In the genomic region with DNA sequence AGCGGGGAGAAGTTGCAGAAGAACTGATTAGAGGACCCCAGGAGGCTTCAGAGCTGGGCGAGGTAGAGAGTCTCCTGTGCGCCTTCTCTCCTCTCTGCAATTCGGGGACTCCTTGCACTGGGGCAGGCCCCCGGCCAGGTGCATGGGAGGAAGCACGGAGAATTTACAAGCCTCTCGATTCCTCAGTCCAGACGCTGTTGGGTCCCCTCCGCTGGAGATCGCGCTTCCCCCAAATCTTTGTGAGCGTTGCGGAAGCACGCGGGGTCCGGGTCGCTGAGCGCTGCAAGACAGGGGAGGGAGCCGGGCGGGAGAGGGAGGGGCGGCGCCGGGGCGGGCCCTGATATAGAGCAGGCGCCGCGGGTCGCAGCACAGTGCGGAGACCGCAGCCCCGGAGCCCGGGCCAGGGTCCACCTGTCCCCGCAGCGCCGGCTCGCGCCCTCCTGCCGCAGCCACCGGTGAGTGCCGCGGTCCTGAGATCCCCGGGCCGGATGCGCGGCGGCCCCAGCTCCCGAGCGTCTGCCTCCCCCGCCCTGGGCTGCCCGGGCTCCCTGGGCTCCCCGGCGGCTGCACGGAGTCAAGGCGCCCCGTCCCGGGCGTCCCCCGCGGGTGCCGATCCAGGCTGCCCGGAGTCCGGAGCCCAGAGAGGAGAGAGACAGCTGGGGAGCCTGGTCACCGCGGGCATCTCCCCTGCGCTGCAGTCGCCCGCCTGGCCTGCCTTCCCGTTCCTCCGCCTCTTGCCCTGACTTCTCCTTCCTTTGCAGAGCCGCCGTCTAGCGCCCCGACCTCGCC, we compare ENCODE assay signal across 1 cellular context.
TF ChIP-seq lines count a peak whose summit lies in the region.

PLAU (plus strand) TSS at position 369 of the 789 bp plus-strand sequence. CDS start 424 bp downstream, outside the sequence.

TF ChIP-seq in HepG2, 621 proteins besides CTCF, POLR2A, EP300 and RAD21 (continued from another document):
- TF ChIP-seq ASH2L (IDR thresholded peaks at IDR 0.05; ENCODE audit: insufficient read length, low read depth, low read length) (peak; percentile 20), DR1 (CRISPR knock-in tag; IDR thresholded peaks at IDR 0.05) (0 out of 2 replicates have a peak, but pooled peaks have one; percentile 33), ZMYM4 (CRISPR knock-in tag; IDR thresholded peaks at IDR 0.05) (no peak), ZC3H4 (CRISPR knock-in tag; IDR thresholded peaks at IDR 0.05; ENCODE audit: borderline replicate concordance) (no peak), SALL2 (CRISPR knock-in tag; IDR thresholded peaks at IDR 0.05) (0 out of 2 replicates have a peak, but pooled peaks have one; percentile 33), ZNF501 (CRISPR knock-in tag; IDR thresholded peaks at IDR 0.05) (peak; percentile 23; the same call in 1 of the 2 replicates), SOX6 (IDR thresholded peaks at IDR 0.05) (no peak), SOX6 (CRISPR knock-in tag; IDR thresholded peaks at IDR 0.05) (0 out of 2 replicates have a peak, but pooled peaks have one; percentile 5), ETV5 (CRISPR knock-in tag; IDR thresholded peaks at IDR 0.05; ENCODE audit: borderline replicate concordance) (0 out of 2 replicates have a peak, but pooled peaks have one; percentile 29), ZNF343 (CRISPR knock-in tag; IDR thresholded peaks at IDR 0.05) (0 out of 2 replicates have a peak, but pooled peaks have one; percentile 28), HMGXB4 (CRISPR knock-in tag; IDR thresholded peaks at IDR 0.05; ENCODE audit: borderline replicate concordance in 1 of 2, low read depth in 1 of 2) (peak in 1 of 2 experiments; percentile 53; a peak in 1 of 4 replicates), ZNF768 (CRISPR knock-in tag; IDR thresholded peaks at IDR 0.05) (0 out of 2 replicates have a peak, but pooled peaks have one; percentile 17), PCBP1 (IDR thresholded peaks at IDR 0.05; ENCODE audit: borderline replicate concordance, low read depth, low read length) (no peak), ZNF782 (CRISPR knock-in tag; IDR thresholded peaks at IDR 0.05; ENCODE audit: borderline replicate concordance) (0 out of 2 replicates have a peak, but pooled peaks have one; percentile 30), TAF1 (CRISPR knock-in tag; IDR thresholded peaks at IDR 0.05) (peak; percentile 25; the same call in 1 of the 2 replicates), UBTF (CRISPR knock-in tag; IDR thresholded peaks at IDR 0.05) (peak; percentile 69; the same call in 1 of the 2 replicates), GFI1 (CRISPR knock-in tag; IDR thresholded peaks at IDR 0.05; ENCODE audit: borderline replicate concordance) (0 out of 2 replicates have a peak, but pooled peaks have one; percentile 43), ZNF710 (CRISPR knock-in tag; IDR thresholded peaks at IDR 0.05; ENCODE audit: borderline replicate concordance) (0 out of 2 replicates have a peak, but pooled peaks have one; percentile 23), ZNF274 (CRISPR knock-in tag; IDR thresholded peaks at IDR 0.05) (0 out of 2 replicates have a peak, but pooled peaks have one; percentile 24), TSC22D2 (CRISPR knock-in tag; IDR thresholded peaks at IDR 0.05; ENCODE audit: borderline replicate concordance) (no peak), ZNF264 (CRISPR knock-in tag; IDR thresholded peaks at IDR 0.05) (no peak), ZNF607 (CRISPR knock-in tag; IDR thresholded peaks at IDR 0.05; ENCODE audit: borderline replicate concordance) (peak; percentile 62; the same call in 1 of the 2 replicates), ZNF777 (CRISPR knock-in tag; IDR thresholded peaks at IDR 0.05) (peak; percentile 72), GPBP1L1 (CRISPR knock-in tag; IDR thresholded peaks at IDR 0.05) (no peak), ZFP91 (CRISPR knock-in tag; IDR thresholded peaks at IDR 0.05; ENCODE audit: borderline replicate concordance) (0 out of 2 replicates have a peak, but pooled peaks have one; percentile 55), AGO2 (optimal IDR thresholded peaks at IDR 0.05; ENCODE audit: low read depth, low read length) (peak; percentile 39), HOXD1 (CRISPR knock-in tag; IDR thresholded peaks at IDR 0.05) (0 out of 2 replicates have a peak, but pooled peaks have one; percentile 24)
- TF ChIP-seq, protein P1, sequence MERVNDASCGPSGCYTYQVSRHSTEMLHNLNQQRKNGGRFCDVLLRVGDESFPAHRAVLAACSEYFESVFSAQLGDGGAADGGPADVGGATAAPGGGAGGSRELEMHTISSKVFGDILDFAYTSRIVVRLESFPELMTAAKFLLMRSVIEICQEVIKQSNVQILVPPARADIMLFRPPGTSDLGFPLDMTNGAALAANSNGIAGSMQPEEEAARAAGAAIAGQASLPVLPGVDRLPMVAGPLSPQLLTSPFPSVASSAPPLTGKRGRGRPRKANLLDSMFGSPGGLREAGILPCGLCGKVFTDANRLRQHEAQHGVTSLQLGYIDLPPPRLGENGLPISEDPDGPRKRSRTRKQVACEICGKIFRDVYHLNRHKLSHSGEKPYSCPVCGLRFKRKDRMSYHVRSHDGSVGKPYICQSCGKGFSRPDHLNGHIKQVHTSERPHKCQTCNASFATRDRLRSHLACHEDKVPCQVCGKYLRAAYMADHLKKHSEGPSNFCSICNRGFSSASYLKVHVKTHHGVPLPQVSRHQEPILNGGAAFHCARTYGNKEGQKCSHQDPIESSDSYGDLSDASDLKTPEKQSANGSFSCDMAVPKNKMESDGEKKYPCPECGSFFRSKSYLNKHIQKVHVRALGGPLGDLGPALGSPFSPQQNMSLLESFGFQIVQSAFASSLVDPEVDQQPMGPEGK (CRISPR knock-in tag; IDR thresholded peaks at IDR 0.05) = peak; percentile 37
- TF ChIP-seq, protein P2, sequence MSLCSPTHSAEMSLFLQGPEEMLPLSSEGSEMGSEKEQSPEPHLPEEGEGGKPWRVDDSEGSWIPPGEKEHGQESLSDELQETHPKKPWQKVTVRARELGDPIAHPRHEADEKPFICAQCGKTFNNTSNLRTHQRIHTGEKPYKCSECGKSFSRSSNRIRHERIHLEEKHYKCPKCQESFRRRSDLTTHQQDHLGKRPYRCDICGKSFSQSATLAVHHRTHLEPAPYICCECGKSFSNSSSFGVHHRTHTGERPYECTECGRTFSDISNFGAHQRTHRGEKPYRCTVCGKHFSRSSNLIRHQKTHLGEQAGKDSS (CRISPR knock-in tag; IDR thresholded peaks at IDR 0.05; ENCODE audit: borderline replicate concordance, low read depth) = 0 out of 2 replicates have a peak, but pooled peaks have one; percentile 33
TF ChIP-seq in HepG2: peak in this region for 27.
